Comparison of ENCODE assay signal across 26 cellular contexts in genomic region chr17:39104046-39104445, GRCh38. TPM values are rescaled to one million over a fixed set of nuclear protein-coding genes. Genes with fewer than 3 reads are reported as not detected.
DNase-seq lines count a peak whose midpoint lies in the region; ATAC-seq and TF ChIP-seq lines count a peak whose summit lies in the region.
"Had no signal": no experiment of that assay in that cellular context is flagged by ENCODE, and none has a peak within 500 bp of the region (broad histone marks: within the 10 kb centered on the region; RNA-seq: fewer than 3 reads in every experiment).

No MANE protein-coding gene starts in this region.

- H3K27me3 Mint-ChIP-seq in Caco-2 (ENCODE audit: insufficient read depth, unreplicated experiment), result no peaks in the 10 kb centered on the region
- H3K27me3 Mint-ChIP-seq: central memory CD8-positive, alpha-beta T cell; effector memory CD8-positive, alpha-beta T cell had no signal

- no peak overlapping the region for H3K4me3 Mint-ChIP-seq in Caco-2 (ENCODE audit: unreplicated experiment)
- H3K4me3 Mint-ChIP-seq: activated B cell treated with CpG ODN at 0.5 μM for 24 hours; CD8-positive, alpha-beta T cell; central memory CD8-positive, alpha-beta T cell; effector memory CD8-positive, alpha-beta T cell; stimulated activated memory B cell treated with anti-CD40 and anti-IgM and Interleukin-4, amounts not matched to agents 10 μg/mL and 1 μg/mL and 100 μg/mL, for 72 hours had no signal

- H3K4me1 Mint-ChIP-seq in Caco-2 (ENCODE audit: low read depth, unreplicated experiment), result peaks cover 6% of the 10 kb centered on the region

- H3K36me3 Mint-ChIP-seq in Caco-2 (ENCODE audit: insufficient read depth, unreplicated experiment), result no peaks in the 10 kb centered on the region
- H3K36me3 Mint-ChIP-seq: stimulated activated memory B cell treated with anti-CD40 and anti-IgM and Interleukin-4, amounts not matched to agents 10 μg/mL and 1 μg/mL and 100 μg/mL, for 72 hours had no signal

- CTCF ChIA-PET in Caco-2 (lab: Charles Lee), result no interaction called here

- no peak overlapping the region for H3K4me2 ChIP-seq in osteoblast (ENCODE audit: insufficient read depth, low read length)

- H3K9me3 Mint-ChIP-seq in Caco-2 (ENCODE audit: unreplicated experiment), result no peaks in the 10 kb centered on the region
- H3K9me3 Mint-ChIP-seq: activated B cell treated with CpG ODN at 0.5 μM for 24 hours; CD8-positive, alpha-beta T cell; central memory CD8-positive, alpha-beta T cell; effector memory CD8-positive, alpha-beta T cell; stimulated activated memory B cell treated with anti-CD40 and anti-IgM and Interleukin-4, amounts not matched to agents 10 μg/mL and 1 μg/mL and 100 μg/mL, for 72 hours had no signal

- no peak for ATAC-seq in HG03135 (IDR thresholded peaks at IDR 0.05; ENCODE audit: unreplicated experiment)
- ATAC-seq: CD8-positive, alpha-beta T cell; effector memory CD8-positive, alpha-beta T cell; stimulated activated memory B cell treated with anti-CD40 and anti-IgM and Interleukin-4, amounts not matched to agents 10 μg/mL and 1 μg/mL and 100 μg/mL, for 72 hours had no signal

- H3K36me3 ChIP-seq in Caco-2 (ENCODE audit: control insufficient read depth, insufficient read depth, low read length) (no peaks in the 10 kb centered on the region), osteoblast (ENCODE audit: insufficient read depth, low read length) (no peaks in the 10 kb centered on the region)
- H3K36me3 ChIP-seq: adrenal gland, esophagus squamous epithelium, Peyer's patch, right lobe of liver had no signal

- POLR2A ChIA-PET in Caco-2 (lab: Charles Lee), result no interaction called here

- no peaks in the 10 kb centered on the region for H3K79me2 ChIP-seq in osteoblast (ENCODE audit: insufficient read depth, low read length)

- H3K27ac ChIP-seq in osteoblast (ENCODE audit: low read depth, low read length), result no peak overlapping the region
- H3K27ac ChIP-seq: esophagus squamous epithelium, Peyer's patch, right lobe of liver had no signal

- H4K20me1 ChIP-seq in osteoblast (ENCODE audit: insufficient read depth, low read length), result no peaks in the 10 kb centered on the region

- H3K27me3 ChIP-seq in Caco-2 (replicated peaks; ENCODE audit: control insufficient read depth, insufficient read depth, low read length) (no peaks in the 10 kb centered on the region), osteoblast (ENCODE audit: insufficient read depth, low read length) (peaks cover 29% of the 10 kb centered on the region)
- H3K27me3 ChIP-seq: adrenal gland, Peyer's patch, right lobe of liver had no signal

- H3K4me3 ChIP-seq in Caco-2 (ENCODE audit: low read depth, low read length), result no peak overlapping the region
- no peak overlapping the region for H3K4me3 ChIP-seq in osteoblast (ENCODE audit: insufficient read depth, low read length)
- H3K4me3 ChIP-seq: adrenal gland, esophagus squamous epithelium, Peyer's patch, right lobe of liver had no signal

- no TSS peak for BruUV-seq in Caco-2 (replicated peaks; lab: Mats Ljungman, UMichigan)

- H2AFZ ChIP-seq in osteoblast (ENCODE audit: low read length), result no peak overlapping the region

- H3K4me1 ChIP-seq in Caco-2 (peaks cover 21% of the 10 kb centered on the region), osteoblast (ENCODE audit: insufficient read depth, low read length) (peaks cover 3% of the 10 kb centered on the region)
- H3K4me1 ChIP-seq: right lobe of liver had no signal

- H3K27ac Mint-ChIP-seq in Caco-2 (ENCODE audit: unreplicated experiment), result peak overlapping the region; percentile 51
- H3K27ac Mint-ChIP-seq: activated B cell treated with CpG ODN at 0.5 μM for 24 hours; stimulated activated memory B cell treated with anti-CD40 and anti-IgM and Interleukin-4, amounts not matched to agents 10 μg/mL and 1 μg/mL and 100 μg/mL, for 72 hours had no signal

- peak; percentile 17 to 49 for DNase-seq in Caco-2
- DNase-seq in NCI-H226, result peak; percentile 39
- DNase-seq in fibroblast of peridontal ligament (ENCODE audit: extremely low read depth), result peak; percentile 22
- peak; percentile 68 for DNase-seq in osteoblast (ENCODE audit: insufficient read length, low spot score, missing footprints)
- DNase-seq in putamen (ENCODE audit: low spot score), result no peak
- DNase-seq in NCI-H2196 treated with DMSO at 0.1 percent for 48 hours (lab: John Stamatoyannopoulos, UW; ENCODE audit: unreplicated experiment), result no peak
- DNase-seq in head of caudate nucleus, result no peak
- DNase-seq: activated B cell treated with CpG ODN at 0.5 μM for 24 hours; activated CD4-positive, alpha-beta T cell treated with anti-CD3 and anti-CD28 coated beads, Interleukin-2, amount 50 U/mL, for 48 hours; activated effector memory CD4-positive, alpha-beta T cell treated with anti-CD3 and anti-CD28 coated beads, Interleukin-2, amount 50 U/mL, for 16 hours; adrenal gland; CD8-positive, alpha-beta T cell; effector memory CD8-positive, alpha-beta T cell; esophagus squamous epithelium; GOT3; hypothalamus; mammary epithelial cell; NCI-H2081 treated with DMSO at 0.1 percent for 48 hours; NCI-H510A; NK-92 treated with Interleukin-12 subunit alpha and Interleukin-12 subunit beta, amount 100 ng/mL, for 24 hours; occipital lobe; Peyer's patch; right lobe of liver had no signal

- intact Hi-C loops in Caco-2 (cut with micrococcal nuclease; ENCODE audit: unreplicated experiment) (loop anchor here (5.0 kb wide), 1 partner anchor 37 kb away; no protein-coding TSS in a partner anchor), head of caudate nucleus (cut with DNase I) (no loop called here)

- TF ChIP-seq CTCF in Caco-2 (IDR thresholded peaks at IDR 0.05; ENCODE audit: insufficient read depth in 1 of 2, low read depth in 1 of 2, low read length in 1 of 2, severe bottlenecking in 1 of 2, unreplicated experiment in 1 of 2) (no peak), osteoblast (IDR thresholded peaks at IDR 0.05; ENCODE audit: extremely low read depth, low read depth, low read length) (no peak)

- H3K9me3 ChIP-seq in Caco-2 (no peaks in the 10 kb centered on the region), osteoblast (ENCODE audit: low read depth, low read length) (no peaks in the 10 kb centered on the region)
- H3K9me3 ChIP-seq: adrenal gland, esophagus squamous epithelium, Peyer's patch, right lobe of liver had no signal

RNA-seq across cellular contexts. Expression of gene PLXDC1, which starts 47.4 kb away (rescaled TPM):
- total RNA-seq in Caco-2 (2022), result 0.14 and 0.44 TPM in 2 replicates
- 2.9 and 3.8 TPM in 2 replicates for total RNA-seq in osteoblast
- total RNA-seq: activated B cell treated with CpG ODN at 0.5 μM for 24 hours had no signal

Comparison
In these comparisons a context has a peak if more than half of its experiments do, and no peak if none do; other contexts are left out.
1. DNase-seq: peak in Caco-2 (2 of 2), NCI-H226 (single experiment), fibroblast of peridontal ligament (single experiment) and osteoblast (single experiment); none in putamen (single experiment), NCI-H2196 treated with DMSO at 0.1 percent for 48 hours (single experiment) and head of caudate nucleus (0 of 42).